Comparison of ENCODE assay signal across 1 cellular context in the genomic region with DNA sequence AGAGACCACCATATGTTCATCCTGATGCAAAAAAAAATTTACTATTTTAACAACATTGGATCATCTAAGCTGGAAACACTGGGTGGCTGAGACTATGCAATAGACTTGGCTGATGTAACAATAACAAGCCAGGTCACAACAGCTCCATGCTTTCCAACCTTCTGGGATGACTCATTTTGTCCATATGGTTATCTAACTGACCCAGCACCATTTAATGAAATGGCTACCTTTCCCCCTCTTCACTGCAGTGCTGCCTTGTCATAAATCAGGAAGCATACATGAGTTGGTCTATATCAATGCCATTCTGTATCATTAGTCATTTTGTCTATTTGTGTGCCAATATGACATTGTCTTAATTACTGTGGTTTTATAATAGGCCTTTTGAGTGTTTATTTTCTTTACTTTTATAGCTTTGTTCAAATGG.
TF ChIP-seq lines count a peak whose summit lies in the region.

No MANE protein-coding gene starts in this region.

TF ChIP-seq in K562, 482 proteins besides CTCF, POLR2A, EP300 and RAD21 (continued from another document and continues in another):
- TF ChIP-seq, protein P1, sequence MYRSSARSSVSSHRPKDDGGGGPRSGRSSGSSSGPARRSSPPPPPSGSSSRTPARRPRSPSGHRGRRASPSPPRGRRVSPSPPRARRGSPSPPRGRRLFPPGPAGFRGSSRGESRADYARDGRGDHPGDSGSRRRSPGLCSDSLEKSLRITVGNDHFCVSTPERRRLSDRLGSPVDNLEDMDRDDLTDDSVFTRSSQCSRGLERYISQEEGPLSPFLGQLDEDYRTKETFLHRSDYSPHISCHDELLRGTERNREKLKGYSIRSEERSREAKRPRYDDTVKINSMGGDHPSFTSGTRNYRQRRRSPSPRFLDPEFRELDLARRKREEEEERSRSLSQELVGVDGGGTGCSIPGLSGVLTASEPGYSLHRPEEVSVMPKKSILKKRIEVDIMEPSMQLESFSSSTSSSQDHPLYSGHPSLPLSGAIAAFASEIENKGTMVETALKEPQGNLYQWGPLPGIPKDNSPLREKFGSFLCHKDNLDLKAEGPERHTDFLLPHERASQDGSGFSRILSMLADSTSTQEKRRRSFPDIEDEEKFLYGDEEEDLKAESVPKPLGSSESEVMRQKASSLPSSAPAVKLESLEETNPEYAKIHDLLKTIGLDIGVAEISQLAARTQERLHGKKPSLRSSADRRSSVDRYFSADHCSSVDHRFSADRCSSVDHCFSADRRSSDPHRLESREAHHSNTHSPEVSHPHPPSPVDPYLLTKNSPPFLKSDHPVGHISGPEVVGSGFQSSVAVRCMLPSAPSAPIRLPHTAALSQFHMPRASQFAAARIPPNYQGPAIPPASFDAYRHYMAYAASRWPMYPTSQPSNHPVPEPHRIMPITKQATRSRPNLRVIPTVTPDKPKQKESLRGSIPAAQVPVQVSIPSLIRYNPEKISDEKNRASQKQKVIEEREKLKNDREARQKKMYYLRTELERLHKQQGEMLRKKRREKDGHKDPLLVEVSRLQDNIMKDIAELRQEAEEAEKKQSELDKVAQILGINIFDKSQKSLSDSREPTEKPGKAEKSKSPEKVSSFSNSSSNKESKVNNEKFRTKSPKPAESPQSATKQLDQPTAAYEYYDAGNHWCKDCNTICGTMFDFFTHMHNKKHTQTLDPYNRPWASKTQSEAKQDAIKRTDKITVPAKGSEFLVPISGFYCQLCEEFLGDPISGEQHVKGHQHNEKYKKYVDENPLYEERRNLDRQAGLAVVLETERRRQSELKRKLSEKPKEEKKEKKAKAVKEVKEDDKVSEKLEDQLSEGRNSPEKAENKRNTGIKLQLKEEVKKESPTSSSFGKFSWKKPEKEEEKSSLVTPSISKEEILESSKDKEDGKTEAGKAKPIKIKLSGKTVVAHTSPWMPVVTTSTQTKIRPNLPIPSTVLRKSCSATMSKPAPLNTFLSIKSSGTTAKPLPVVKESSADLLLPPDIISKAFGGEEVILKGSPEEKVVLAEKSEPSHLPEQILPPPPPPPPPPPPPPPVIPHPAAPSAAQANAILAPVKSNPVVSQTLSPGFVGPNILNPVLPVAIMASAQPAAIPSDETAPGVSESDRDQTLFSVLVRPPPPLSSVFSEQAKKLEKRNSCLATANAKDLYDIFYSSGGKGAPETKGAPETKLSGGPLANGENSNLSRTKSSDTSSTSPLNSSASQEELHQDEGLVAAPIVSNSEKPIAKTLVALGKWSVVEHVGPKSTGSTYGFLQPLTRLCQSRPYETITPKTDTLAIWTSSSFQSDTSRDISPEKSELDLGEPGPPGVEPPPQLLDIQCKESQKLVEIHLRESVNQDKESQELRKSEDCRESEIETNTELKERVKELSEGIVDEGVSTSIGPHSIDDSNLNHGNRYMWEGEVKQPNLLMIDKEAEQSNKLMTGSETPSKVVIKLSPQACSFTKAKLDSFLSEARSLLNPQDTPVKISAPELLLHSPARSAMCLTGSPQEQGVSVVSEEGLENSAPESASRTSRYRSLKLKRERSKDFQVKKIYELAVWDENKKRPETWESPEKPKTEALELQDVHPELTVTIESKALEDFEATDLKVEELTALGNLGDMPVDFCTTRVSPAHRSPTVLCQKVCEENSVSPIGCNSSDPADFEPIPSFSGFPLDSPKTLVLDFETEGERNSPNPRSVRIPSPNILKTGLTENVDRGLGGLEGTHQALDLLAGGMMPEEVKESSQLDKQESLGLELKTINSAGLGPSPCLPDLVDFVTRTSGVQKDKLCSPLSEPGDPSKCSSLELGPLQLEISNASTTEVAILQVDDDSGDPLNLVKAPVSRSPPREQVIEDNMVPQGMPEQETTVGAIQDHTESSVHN (IDR thresholded peaks at IDR 0.05; ENCODE audit: borderline replicate concordance in 1 of 2, low read depth in 1 of 2), result peak in 1 of 2 experiments; percentile 42; a peak in 1 of 4 replicates
- TF ChIP-seq MAZ (CRISPR knock-in tag; conservative IDR thresholded peaks at IDR 0.05 in 1 of 2, IDR thresholded peaks at IDR 0.05 in 1 of 2) (no peak), HDAC3 (IDR thresholded peaks at IDR 0.05; ENCODE audit: borderline replicate concordance, partially characterized antibody) (peak; percentile 60), HMGN3 (IDR thresholded peaks at IDR 0.05; ENCODE audit: borderline replicate concordance, extremely low read depth, insufficient read length, low read depth, low read length) (no peak), ILK (tag; IDR thresholded peaks at IDR 0.05; ENCODE audit: borderline replicate concordance, low read depth) (no peak), ZSCAN32 (CRISPR knock-in tag; IDR thresholded peaks at IDR 0.05) (0 out of 2 replicates have a peak, but pooled peaks have one; percentile 62), SRSF9 (IDR thresholded peaks at IDR 0.05; ENCODE audit: borderline replicate concordance, low read depth, low read length) (no peak), DDX20 (tag; IDR thresholded peaks at IDR 0.05; ENCODE audit: low read depth) (no peak), ZNF444 (CRISPR knock-in tag; IDR thresholded peaks at IDR 0.05) (no peak), NR2F6 (CRISPR knock-in tag; IDR thresholded peaks at IDR 0.05) (no peak), ATF1 (CRISPR knock-in tag; IDR thresholded peaks at IDR 0.05) (no peak), ATF1 (tag; IDR thresholded peaks at IDR 0.05) (peak; percentile 43; the same call in 1 of the 2 replicates), CBX2 (IDR thresholded peaks at IDR 0.05; ENCODE audit: insufficient read depth, low read length, poor library complexity, severe bottlenecking) (no peak), C11orf30 (IDR thresholded peaks at IDR 0.05; ENCODE audit: low read depth) (0 out of 2 replicates have a peak, but pooled peaks have one; percentile 6), NEUROD1 (IDR thresholded peaks at IDR 0.05; ENCODE audit: borderline replicate concordance, low read depth, low read length, partially characterized antibody) (peak; percentile 76), SRF (CRISPR knock-in tag; IDR thresholded peaks at IDR 0.05) (no peak), KDM1A (IDR thresholded peaks at IDR 0.05) (0 out of 4 replicates have a peak, but pooled peaks of 1 of the 2 experiments have one; percentile 36), ZNF408 (CRISPR knock-in tag; IDR thresholded peaks at IDR 0.05; ENCODE audit: low read depth) (no peak), ZBTB8A (IDR thresholded peaks at IDR 0.05; ENCODE audit: partially characterized antibody) (no peak), NFRKB (IDR thresholded peaks at IDR 0.05; ENCODE audit: low read depth) (peak; percentile 68; the same call in 1 of the 2 replicates), COPS2 (conservative IDR thresholded peaks at IDR 0.05) (no peak), ZNF146 (CRISPR knock-in tag; IDR thresholded peaks at IDR 0.05; ENCODE audit: unreplicated experiment) (no peak), NCOA4 (IDR thresholded peaks at IDR 0.05; ENCODE audit: partially characterized antibody) (no peak), CHD2 (IDR thresholded peaks at IDR 0.05; ENCODE audit: low read depth, low read length) (no peak), CCAR2 (IDR thresholded peaks at IDR 0.05; ENCODE audit: low read depth, low read length) (no peak), SUPT5H (IDR thresholded peaks at IDR 0.05) (no peak), GATAD2A (IDR thresholded peaks at IDR 0.05) (no peak), MEIS2 (IDR thresholded peaks at IDR 0.05; ENCODE audit: partially characterized antibody) (peak; percentile 93), SMARCC2 (IDR thresholded peaks at IDR 0.05; ENCODE audit: low read depth) (peak; percentile 71; the same call in 1 of the 2 replicates), TEAD1 (CRISPR knock-in tag; IDR thresholded peaks at IDR 0.05) (no peak), KAT7 (CRISPR knock-in tag; IDR thresholded peaks at IDR 0.05; ENCODE audit: borderline replicate concordance) (no peak), CSDE1 (IDR thresholded peaks at IDR 0.05) (no peak), ZNF253 (CRISPR knock-in tag; conservative IDR thresholded peaks at IDR 0.05) (no peak), TAF1 (IDR thresholded peaks at IDR 0.05; ENCODE audit: control insufficient read depth, extremely low read depth, insufficient read depth, low read length, severe bottlenecking) (no peak), IRF2 (CRISPR knock-in tag; IDR thresholded peaks at IDR 0.05) (no peak), JUN (IDR thresholded peaks at IDR 0.05; ENCODE audit: borderline replicate concordance, low read depth, low read length) (peak; percentile 94), JUN (CRISPR knock-in tag; IDR thresholded peaks at IDR 0.05; ENCODE audit: borderline replicate concordance) (no peak), FOS (IDR thresholded peaks at IDR 0.05; ENCODE audit: extremely low read depth, insufficient read length) (peak; percentile 52), HNRNPUL1 (IDR thresholded peaks at IDR 0.05; ENCODE audit: low read length) (no peak), JUND (IDR thresholded peaks at IDR 0.05; ENCODE audit: borderline replicate concordance, low read depth, low read length) (peak; percentile 98), JUND (tag; IDR thresholded peaks at IDR 0.05; ENCODE audit: borderline replicate concordance, low read depth, low read length) (peak; percentile 98), NR3C1 (CRISPR knock-in tag; IDR thresholded peaks at IDR 0.05) (no peak), ZNF224 (CRISPR knock-in tag; IDR thresholded peaks at IDR 0.05) (no peak), TRIM28 (IDR thresholded peaks at IDR 0.05) (no peak), NR2C2 (CRISPR knock-in tag; IDR thresholded peaks at IDR 0.05) (no peak), NR2C2 (tag; IDR thresholded peaks at IDR 0.05) (no peak), TOE1 (IDR thresholded peaks at IDR 0.05; ENCODE audit: borderline replicate concordance) (no peak), TOE1 (CRISPR knock-in tag; IDR thresholded peaks at IDR 0.05; ENCODE audit: borderline replicate concordance, low read depth) (no peak), MXI1 (IDR thresholded peaks at IDR 0.05; ENCODE audit: low read depth, low read length) (no peak), TEAD4 (IDR thresholded peaks at IDR 0.05; ENCODE audit: low read length) (peak; percentile 89), TEAD4 (CRISPR knock-in tag; IDR thresholded peaks at IDR 0.05; ENCODE audit: borderline replicate concordance) (no peak), NFIC (IDR thresholded peaks at IDR 0.05) (peak; percentile 44; the same call in 1 of the 2 replicates), RBM14 (IDR thresholded peaks at IDR 0.05; ENCODE audit: borderline replicate concordance, insufficient read depth, low read depth, low read length) (no peak), ARNT (IDR thresholded peaks at IDR 0.05) (no peak)
- TF ChIP-seq, protein P2, sequence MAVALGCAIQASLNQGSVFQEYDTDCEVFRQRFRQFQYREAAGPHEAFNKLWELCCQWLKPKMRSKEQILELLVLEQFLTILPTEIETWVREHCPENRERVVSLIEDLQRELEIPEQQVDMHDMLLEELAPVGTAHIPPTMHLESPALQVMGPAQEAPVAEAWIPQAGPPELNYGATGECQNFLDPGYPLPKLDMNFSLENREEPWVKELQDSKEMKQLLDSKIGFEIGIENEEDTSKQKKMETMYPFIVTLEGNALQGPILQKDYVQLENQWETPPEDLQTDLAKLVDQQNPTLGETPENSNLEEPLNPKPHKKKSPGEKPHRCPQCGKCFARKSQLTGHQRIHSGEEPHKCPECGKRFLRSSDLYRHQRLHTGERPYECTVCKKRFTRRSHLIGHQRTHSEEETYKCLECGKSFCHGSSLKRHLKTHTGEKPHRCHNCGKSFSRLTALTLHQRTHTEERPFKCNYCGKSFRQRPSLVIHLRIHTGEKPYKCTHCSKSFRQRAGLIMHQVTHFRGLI (CRISPR knock-in tag; IDR thresholded peaks at IDR 0.05), result no peak
- TF ChIP-seq, protein P3, sequence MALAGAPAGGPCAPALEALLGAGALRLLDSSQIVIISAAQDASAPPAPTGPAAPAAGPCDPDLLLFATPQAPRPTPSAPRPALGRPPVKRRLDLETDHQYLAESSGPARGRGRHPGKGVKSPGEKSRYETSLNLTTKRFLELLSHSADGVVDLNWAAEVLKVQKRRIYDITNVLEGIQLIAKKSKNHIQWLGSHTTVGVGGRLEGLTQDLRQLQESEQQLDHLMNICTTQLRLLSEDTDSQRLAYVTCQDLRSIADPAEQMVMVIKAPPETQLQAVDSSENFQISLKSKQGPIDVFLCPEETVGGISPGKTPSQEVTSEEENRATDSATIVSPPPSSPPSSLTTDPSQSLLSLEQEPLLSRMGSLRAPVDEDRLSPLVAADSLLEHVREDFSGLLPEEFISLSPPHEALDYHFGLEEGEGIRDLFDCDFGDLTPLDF (CRISPR knock-in tag; IDR thresholded peaks at IDR 0.05), result no peak
- TF ChIP-seq, protein P4, sequence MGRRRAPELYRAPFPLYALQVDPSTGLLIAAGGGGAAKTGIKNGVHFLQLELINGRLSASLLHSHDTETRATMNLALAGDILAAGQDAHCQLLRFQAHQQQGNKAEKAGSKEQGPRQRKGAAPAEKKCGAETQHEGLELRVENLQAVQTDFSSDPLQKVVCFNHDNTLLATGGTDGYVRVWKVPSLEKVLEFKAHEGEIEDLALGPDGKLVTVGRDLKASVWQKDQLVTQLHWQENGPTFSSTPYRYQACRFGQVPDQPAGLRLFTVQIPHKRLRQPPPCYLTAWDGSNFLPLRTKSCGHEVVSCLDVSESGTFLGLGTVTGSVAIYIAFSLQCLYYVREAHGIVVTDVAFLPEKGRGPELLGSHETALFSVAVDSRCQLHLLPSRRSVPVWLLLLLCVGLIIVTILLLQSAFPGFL (CRISPR knock-in tag; IDR thresholded peaks at IDR 0.05), result no peak
- TF ChIP-seq, protein P5, sequence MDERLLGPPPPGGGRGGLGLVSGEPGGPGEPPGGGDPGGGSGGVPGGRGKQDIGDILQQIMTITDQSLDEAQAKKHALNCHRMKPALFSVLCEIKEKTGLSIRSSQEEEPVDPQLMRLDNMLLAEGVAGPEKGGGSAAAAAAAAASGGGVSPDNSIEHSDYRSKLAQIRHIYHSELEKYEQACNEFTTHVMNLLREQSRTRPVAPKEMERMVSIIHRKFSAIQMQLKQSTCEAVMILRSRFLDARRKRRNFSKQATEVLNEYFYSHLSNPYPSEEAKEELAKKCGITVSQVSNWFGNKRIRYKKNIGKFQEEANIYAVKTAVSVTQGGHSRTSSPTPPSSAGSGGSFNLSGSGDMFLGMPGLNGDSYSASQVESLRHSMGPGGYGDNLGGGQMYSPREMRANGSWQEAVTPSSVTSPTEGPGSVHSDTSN (CRISPR knock-in tag; IDR thresholded peaks at IDR 0.05; ENCODE audit: low read depth), result no peak
- TF ChIP-seq, protein P5 (tag; conservative IDR thresholded peaks at IDR 0.05; ENCODE audit: low read depth), result peak; percentile 91
